In genomic region chr12:92063641-92064040, GRCh38 we compare ENCODE assay signal across 15 cellular contexts.
DNase-seq lines count a peak whose midpoint lies in the region; ATAC-seq lines count a peak whose summit lies in the region.
"Had no signal": no experiment of that assay in that cellular context is flagged by ENCODE, and none has a peak within 500 bp of the region (broad histone marks: within the 10 kb centered on the region; RNA-seq: fewer than 3 reads in every experiment).

No MANE protein-coding gene starts in this region.

- no peak overlapping the region for H3K4me3 Mint-ChIP-seq in activated CD4-positive, alpha-beta T cell treated with anti-CD3 and anti-CD28 coated beads for 36 hours
- no peak overlapping the region for H3K4me3 Mint-ChIP-seq in activated naive CD8-positive, alpha-beta T cell treated with anti-CD3 and anti-CD28 coated beads, Interleukin-2, amount 50 U/mL, for 24 hours
- no peak overlapping the region for H3K4me3 Mint-ChIP-seq in stimulated activated naive B cell treated with anti-CD40 and anti-IgM and Interleukin-4, amounts not matched to agents 10 μg/mL and 1 μg/mL and 100 μg/mL, for 72 hours
- H3K4me3 Mint-ChIP-seq: activated naive CD8-positive, alpha-beta T cell treated with anti-CD3 and anti-CD28 coated beads, Interleukin-2, amount 10 ng/mL, durations not matched to agents 7 days and 5 days had no signal

- intact Hi-C loops in activated CD4-positive, alpha-beta T cell treated with anti-CD3 and anti-CD28 coated beads for 36 hours (cut with DNase I, micrococcal nuclease) = loop anchor here (2.0 to 10.0 kb wide), 7 partner anchors 17 to 861 kb away; partner anchors contain the start of genes BTG1 (in 1 of the 2) and EEA1 (in 1 of the 2)

- 28% methylated on average over 3 of the region's 3 CpGs for WGBS in urinary bladder

- peaks cover 71% of the 10 kb centered on the region for H3K4me1 Mint-ChIP-seq in activated CD4-positive, alpha-beta T cell treated with anti-CD3 and anti-CD28 coated beads for 36 hours
- H3K4me1 Mint-ChIP-seq in activated naive CD8-positive, alpha-beta T cell treated with anti-CD3 and anti-CD28 coated beads, Interleukin-2, amount 50 U/mL, for 24 hours = peaks cover 72% of the 10 kb centered on the region
- H3K4me1 Mint-ChIP-seq in stimulated activated naive B cell treated with anti-CD40 and anti-IgM and Interleukin-4, amounts not matched to agents 10 μg/mL and 1 μg/mL and 100 μg/mL, for 72 hours = peaks cover 44 to 66% of the 10 kb centered on the region in 2 donors

- H3K27me3 Mint-ChIP-seq in activated CD4-positive, alpha-beta T cell treated with anti-CD3 and anti-CD28 coated beads for 36 hours = no peaks in the 10 kb centered on the region
- H3K27me3 Mint-ChIP-seq in activated naive CD8-positive, alpha-beta T cell treated with anti-CD3 and anti-CD28 coated beads, Interleukin-2, amount 50 U/mL, for 24 hours = no peaks in the 10 kb centered on the region
- no peaks in the 10 kb centered on the region for H3K27me3 Mint-ChIP-seq in stimulated activated naive B cell treated with anti-CD40 and anti-IgM and Interleukin-4, amounts not matched to agents 10 μg/mL and 1 μg/mL and 100 μg/mL, for 72 hours
- H3K27me3 Mint-ChIP-seq: activated naive CD8-positive, alpha-beta T cell treated with anti-CD3 and anti-CD28 coated beads, Interleukin-2, amount 10 ng/mL, durations not matched to agents 7 days and 5 days had no signal

- peaks cover 6% of the 10 kb centered on the region for H3K9me3 Mint-ChIP-seq in activated CD4-positive, alpha-beta T cell treated with anti-CD3 and anti-CD28 coated beads for 36 hours (ENCODE audit: low read depth)
- H3K9me3 Mint-ChIP-seq in activated naive CD8-positive, alpha-beta T cell treated with anti-CD3 and anti-CD28 coated beads, Interleukin-2, amount 50 U/mL, for 24 hours = peaks cover 9% of the 10 kb centered on the region
- peaks cover 7% of the 10 kb centered on the region in 2 donors for H3K9me3 Mint-ChIP-seq in stimulated activated naive B cell treated with anti-CD40 and anti-IgM and Interleukin-4, amounts not matched to agents 10 μg/mL and 1 μg/mL and 100 μg/mL, for 72 hours
- H3K9me3 Mint-ChIP-seq: activated naive CD8-positive, alpha-beta T cell treated with anti-CD3 and anti-CD28 coated beads, Interleukin-2, amount 10 ng/mL, durations not matched to agents 7 days and 5 days had no signal

- POLR2A ChIA-PET in activated CD4-positive, alpha-beta T cell treated with anti-CD3 and anti-CD28 coated beads for 36 hours (lab: Charles Lee) = interaction anchor here (1.3 kb wide), 1 partner anchor 82 kb away, joined by 10 read pairs; the partner anchor contains the start of gene BTG1

- H3K4me1 ChIP-seq in urinary bladder (ENCODE audit: insufficient read depth) = no peaks in the 10 kb centered on the region
- H3K4me1 ChIP-seq: psoas muscle had no signal

- no peaks in the 10 kb centered on the region for H3K36me3 ChIP-seq in urinary bladder (ENCODE audit: insufficient read depth)

- H3K36me3 Mint-ChIP-seq in activated CD4-positive, alpha-beta T cell treated with anti-CD3 and anti-CD28 coated beads for 36 hours (ENCODE audit: low read depth) = peaks cover 22% of the 10 kb centered on the region
- H3K36me3 Mint-ChIP-seq in activated naive CD8-positive, alpha-beta T cell treated with anti-CD3 and anti-CD28 coated beads, Interleukin-2, amount 50 U/mL, for 24 hours (ENCODE audit: low read depth) = peaks cover 12% of the 10 kb centered on the region
- peaks cover 7 to 12% of the 10 kb centered on the region in 2 donors for H3K36me3 Mint-ChIP-seq in stimulated activated naive B cell treated with anti-CD40 and anti-IgM and Interleukin-4, amounts not matched to agents 10 μg/mL and 1 μg/mL and 100 μg/mL, for 72 hours

- H3K27ac ChIP-seq in urinary bladder (ENCODE audit: low read depth) = peak overlapping the region; percentile 2
- H3K27ac ChIP-seq: coronary artery, psoas muscle had no signal

- H3K27ac Mint-ChIP-seq in activated CD4-positive, alpha-beta T cell treated with anti-CD3 and anti-CD28 coated beads for 36 hours = peak overlapping the region; percentile 39
- H3K27ac Mint-ChIP-seq in activated naive CD8-positive, alpha-beta T cell treated with anti-CD3 and anti-CD28 coated beads, Interleukin-2, amount 50 U/mL, for 24 hours = peak overlapping the region; percentile 83
- H3K27ac Mint-ChIP-seq in stimulated activated naive B cell treated with anti-CD40 and anti-IgM and Interleukin-4, amounts not matched to agents 10 μg/mL and 1 μg/mL and 100 μg/mL, for 72 hours = no peak overlapping the region
- H3K27ac Mint-ChIP-seq: activated naive CD8-positive, alpha-beta T cell treated with anti-CD3 and anti-CD28 coated beads, Interleukin-2, amount 10 ng/mL, durations not matched to agents 7 days and 5 days had no signal

- CTCF ChIA-PET in activated CD4-positive, alpha-beta T cell treated with anti-CD3 and anti-CD28 coated beads for 36 hours (lab: Charles Lee) = interaction anchor here (0.5 to 1.6 kb wide), 5 partner anchors 9 to 33 kb away, joined by 3 to 4 read pairs (median 3); no protein-coding TSS in a partner anchor

- no peak overlapping the region for H3K4me3 ChIP-seq in urinary bladder (ENCODE audit: low read depth, low read length)
- H3K4me3 ChIP-seq: coronary artery, psoas muscle had no signal

- no peak for ATAC-seq in activated CD4-positive, alpha-beta T cell treated with anti-CD3 and anti-CD28 coated beads for 36 hours
- ATAC-seq in activated naive CD8-positive, alpha-beta T cell treated with anti-CD3 and anti-CD28 coated beads, Interleukin-2, amount 50 U/mL, for 24 hours = no peak
- no peak for ATAC-seq in GM21381 (IDR thresholded peaks at IDR 0.05; ENCODE audit: unreplicated experiment)
- no peak for ATAC-seq in stimulated activated naive B cell treated with anti-CD40 and anti-IgM and Interleukin-4, amounts not matched to agents 10 μg/mL and 1 μg/mL and 100 μg/mL, for 72 hours (replicated peaks)
- ATAC-seq: psoas muscle had no signal

- DNase-seq in activated CD4-positive, alpha-beta T cell treated with anti-CD3 and anti-CD28 coated beads for 36 hours = no peak
- DNase-seq in activated CD4-positive, alpha-beta T cell treated with anti-CD3 and anti-CD28 coated beads, Interleukin-2, amount 50 U/mL, for 1 hour = no peak
- no peak for DNase-seq in activated naive CD8-positive, alpha-beta T cell treated with anti-CD3 and anti-CD28 coated beads, Interleukin-2, amount 50 U/mL, for 24 hours
- DNase-seq in iris pigment epithelial cell (ENCODE audit: low read depth) (peak; percentile 77), kidney tubule cell (ENCODE audit: low spot score) (no peak)
- DNase-seq in stimulated activated naive B cell treated with anti-CD40 and anti-IgM and Interleukin-4, amounts not matched to agents 10 μg/mL and 1 μg/mL and 100 μg/mL, for 72 hours = no peak
- DNase-seq: activated CD4-positive, CD25-positive, alpha-beta regulatory T cell; activated CD8-positive, alpha-beta memory T cell treated with anti-CD3 and anti-CD28 coated beads, Interleukin-2, amount 50 U/mL, for 48 hours; activated naive CD8-positive, alpha-beta T cell treated with anti-CD3 and anti-CD28 coated beads, Interleukin-2, amount 10 ng/mL, durations not matched to agents 7 days and 5 days; left colon; NCI-H1930; psoas muscle had no signal
